Comparison of ENCODE assay signal across 21 cellular contexts in genomic region chr2:23434721-23435121, GRCh38. TPM values are rescaled to one million over a fixed set of nuclear protein-coding genes. Genes with fewer than 3 reads are reported as not detected.
DNase-seq lines count a peak whose midpoint lies in the region; ATAC-seq and TF ChIP-seq lines count a peak whose summit lies in the region.
"Had no signal": no experiment of that assay in that cellular context is flagged by ENCODE, and none has a peak within 500 bp of the region (broad histone marks: within the 10 kb centered on the region; RNA-seq: fewer than 3 reads in every experiment).

No MANE protein-coding gene starts in this region.

- POLR2A ChIA-PET in WTC11 (lab: Charles Lee) = no interaction called here

- H3K4me1 Mint-ChIP-seq in WTC11 = peaks cover 36% of the 10 kb centered on the region

- no peak overlapping the region for H3K4me3 ChIP-seq in smooth muscle cell
- H3K4me3 ChIP-seq: BLaER1 treated with 17β-estradiol and CSF1 and Interleukin-3, amounts not matched to agents 10 nM and 100 nM; dorsolateral prefrontal cortex had no signal

- H3K27me3 Mint-ChIP-seq in WTC11 (ENCODE audit: low read depth) = no peaks in the 10 kb centered on the region

- peaks cover 3% of the 10 kb centered on the region for H3F3A ChIP-seq in smooth muscle cell (ENCODE audit: low read depth)

- WGBS in smooth muscle cell (ENCODE audit: low lambda C conversion rate) = 45% methylated on average over 6 of the region's 6 CpGs

- ATAC-seq in WTC11 (no peak), HG02798 (IDR thresholded peaks at IDR 0.05; ENCODE audit: poor library complexity, unreplicated experiment) (no peak)
- ATAC-seq: HCT116; left ventricle myocardium superior; stimulated activated naive B cell treated with anti-CD40 and anti-IgM and Interleukin-4, amounts not matched to agents 10 μg/mL and 1 μg/mL and 100 μg/mL, for 72 hours had no signal

- no peak overlapping the region for H3K4me3 Mint-ChIP-seq in WTC11
- H3K4me3 Mint-ChIP-seq: stimulated activated naive B cell treated with anti-CD40 and anti-IgM and Interleukin-4, amounts not matched to agents 10 μg/mL and 1 μg/mL and 100 μg/mL, for 72 hours had no signal

- no peaks in the 10 kb centered on the region for H3K9me3 ChIP-seq in smooth muscle cell (replicated peaks; ENCODE audit: low read depth)
- H3K9me3 ChIP-seq: neutrophil had no signal

- peak; percentile 40 for DNase-seq in H4 (ENCODE audit: low spot score)
- no peak for DNase-seq in WTC11 (ENCODE audit: low spot score)
- DNase-seq in islet precursor cell = peak; percentile 88
- no peak for DNase-seq in smooth muscle cell (lab: John Stamatoyannopoulos, UW; ENCODE audit: unreplicated experiment)
- DNase-seq in SIG-M5 treated with dmso at 0.1 percent for 504 hours (lab: John Stamatoyannopoulos, UW; ENCODE audit: unreplicated experiment) = no peak
- DNase-seq in NCI-H128 (lab: John Stamatoyannopoulos, UW; ENCODE audit: unreplicated experiment) = no peak
- DNase-seq in activated gamma-delta T cell (lab: John Stamatoyannopoulos, UW) = no peak
- DNase-seq: DND-41; dorsolateral prefrontal cortex; Kasumi-1; left ventricle myocardium superior; NCI-H187 treated with DMSO at 0.1 percent for 48 hours; NCI-H524; stimulated activated naive B cell treated with anti-CD40 and anti-IgM and Interleukin-4, amounts not matched to agents 10 μg/mL and 1 μg/mL and 100 μg/mL, for 72 hours; SW 1271 had no signal

- peak overlapping the region; percentile 55 for H3K27ac ChIP-seq in smooth muscle cell (ENCODE audit: low read depth)
- H3K27ac ChIP-seq: BLaER1 treated with 17β-estradiol and CSF1 and Interleukin-3, amounts not matched to agents 10 nM and 100 nM; dorsolateral prefrontal cortex; HL-60; neutrophil; VCaP had no signal

- H3K36me3 ChIP-seq in smooth muscle cell (ENCODE audit: low read depth) = no peaks in the 10 kb centered on the region
- H3K36me3 ChIP-seq: BLaER1 treated with 17β-estradiol and CSF1 and Interleukin-3, amounts not matched to agents 10 nM and 100 nM; neutrophil had no signal

- H3K79me2 ChIP-seq in smooth muscle cell (ENCODE audit: low read depth) = peaks cover 2% of the 10 kb centered on the region

- peaks cover 4% of the 10 kb centered on the region for H3K4me1 ChIP-seq in smooth muscle cell (ENCODE audit: low read depth)

- CTCF ChIA-PET in WTC11 (lab: Charles Lee) = interaction anchor here (1.0 to 1.3 kb wide), 2 partner anchors 20 to 190 kb away, joined by 3 to 4 read pairs; no protein-coding TSS in a partner anchor

- no peak overlapping the region for H3K9ac ChIP-seq in smooth muscle cell (ENCODE audit: low read depth)
- H3K9ac ChIP-seq: BLaER1 treated with 17β-estradiol and CSF1 and Interleukin-3, amounts not matched to agents 10 nM and 100 nM had no signal

- H2AFZ ChIP-seq in smooth muscle cell (ENCODE audit: low read depth) = no peak overlapping the region

- H4K20me1 ChIP-seq in smooth muscle cell (ENCODE audit: low read depth) = peaks cover 5% of the 10 kb centered on the region
- H4K20me1 ChIP-seq: BLaER1 treated with 17β-estradiol and CSF1 and Interleukin-3, amounts not matched to agents 10 nM and 100 nM had no signal

- H3K27me3 ChIP-seq in smooth muscle cell (ENCODE audit: low read depth) = no peaks in the 10 kb centered on the region
- H3K27me3 ChIP-seq: BLaER1 treated with 17β-estradiol and CSF1 and Interleukin-3, amounts not matched to agents 10 nM and 100 nM; dorsolateral prefrontal cortex had no signal

- peaks cover 10% of the 10 kb centered on the region for H3K36me3 Mint-ChIP-seq in WTC11
- H3K36me3 Mint-ChIP-seq: stimulated activated naive B cell treated with anti-CD40 and anti-IgM and Interleukin-4, amounts not matched to agents 10 μg/mL and 1 μg/mL and 100 μg/mL, for 72 hours had no signal

- H3K4me2 ChIP-seq in smooth muscle cell = no peak overlapping the region
- H3K4me2 ChIP-seq: BLaER1 treated with 17β-estradiol and CSF1 and Interleukin-3, amounts not matched to agents 10 nM and 100 nM had no signal

- no peak overlapping the region for H3K27ac Mint-ChIP-seq in WTC11
- H3K27ac Mint-ChIP-seq: stimulated activated naive B cell treated with anti-CD40 and anti-IgM and Interleukin-4, amounts not matched to agents 10 μg/mL and 1 μg/mL and 100 μg/mL, for 72 hours had no signal

- TF ChIP-seq CTCF in WTC11 (IDR thresholded peaks at IDR 0.05) (no peak), smooth muscle cell (IDR thresholded peaks at IDR 0.05; ENCODE audit: borderline replicate concordance, insufficient read depth, poor library complexity, severe bottlenecking) (no peak)

- peaks cover 10% of the 10 kb centered on the region for H3K9me3 Mint-ChIP-seq in WTC11

TF ChIP-seq in WTC11, 78 proteins besides CTCF, POLR2A, EP300 and RAD21:
- TF ChIP-seq MAX (CRISPR knock-in tag; IDR thresholded peaks at IDR 0.05) (peak; percentile 20; the same call in 1 of the 2 replicates), ZNF416 (CRISPR knock-in tag; IDR thresholded peaks at IDR 0.05) (no peak)

RNA-seq across cellular contexts. Expression of gene KLHL29, which starts 49.7 kb away (rescaled TPM):
- 1.8 and 2.1 TPM in 2 replicates for total RNA-seq in H4 (2014; rRNA removed; shearing (Covaris generic))
- total RNA-seq in WTC11 (2021) (6.8 to 7.3 TPM (median 7.1 TPM) in 3 replicates), smooth muscle cell (3.1 and 3.4 TPM in 2 replicates)
- 5.0 and 6.6 TPM in 2 replicates for polyA plus RNA-seq in smooth muscle cell

Comparison
In these comparisons a context has a peak if more than half of its experiments do, and no peak if none do; other contexts are left out.
1. DNase-seq: peak in H4 (single experiment) and islet precursor cell (single experiment); none in WTC11 (single experiment), smooth muscle cell (single experiment), SIG-M5 treated with dmso at 0.1 percent for 504 hours (single experiment), NCI-H128 (single experiment) and activated gamma-delta T cell (single experiment).